Comparison of ENCODE assay signal across 1 cellular context in genomic region chr19:45076029-45076850, GRCh38.
TF ChIP-seq lines count a peak whose summit lies in the region.

Gene ZNF296 (minus strand): TSS chr19:45076478. CDS start chr19:45076373, 105 bp downstream.

TF ChIP-seq in HepG2, 621 proteins besides CTCF, POLR2A, EP300 and RAD21 (continued from another document and continues in another):
- TF ChIP-seq, protein P1, sequence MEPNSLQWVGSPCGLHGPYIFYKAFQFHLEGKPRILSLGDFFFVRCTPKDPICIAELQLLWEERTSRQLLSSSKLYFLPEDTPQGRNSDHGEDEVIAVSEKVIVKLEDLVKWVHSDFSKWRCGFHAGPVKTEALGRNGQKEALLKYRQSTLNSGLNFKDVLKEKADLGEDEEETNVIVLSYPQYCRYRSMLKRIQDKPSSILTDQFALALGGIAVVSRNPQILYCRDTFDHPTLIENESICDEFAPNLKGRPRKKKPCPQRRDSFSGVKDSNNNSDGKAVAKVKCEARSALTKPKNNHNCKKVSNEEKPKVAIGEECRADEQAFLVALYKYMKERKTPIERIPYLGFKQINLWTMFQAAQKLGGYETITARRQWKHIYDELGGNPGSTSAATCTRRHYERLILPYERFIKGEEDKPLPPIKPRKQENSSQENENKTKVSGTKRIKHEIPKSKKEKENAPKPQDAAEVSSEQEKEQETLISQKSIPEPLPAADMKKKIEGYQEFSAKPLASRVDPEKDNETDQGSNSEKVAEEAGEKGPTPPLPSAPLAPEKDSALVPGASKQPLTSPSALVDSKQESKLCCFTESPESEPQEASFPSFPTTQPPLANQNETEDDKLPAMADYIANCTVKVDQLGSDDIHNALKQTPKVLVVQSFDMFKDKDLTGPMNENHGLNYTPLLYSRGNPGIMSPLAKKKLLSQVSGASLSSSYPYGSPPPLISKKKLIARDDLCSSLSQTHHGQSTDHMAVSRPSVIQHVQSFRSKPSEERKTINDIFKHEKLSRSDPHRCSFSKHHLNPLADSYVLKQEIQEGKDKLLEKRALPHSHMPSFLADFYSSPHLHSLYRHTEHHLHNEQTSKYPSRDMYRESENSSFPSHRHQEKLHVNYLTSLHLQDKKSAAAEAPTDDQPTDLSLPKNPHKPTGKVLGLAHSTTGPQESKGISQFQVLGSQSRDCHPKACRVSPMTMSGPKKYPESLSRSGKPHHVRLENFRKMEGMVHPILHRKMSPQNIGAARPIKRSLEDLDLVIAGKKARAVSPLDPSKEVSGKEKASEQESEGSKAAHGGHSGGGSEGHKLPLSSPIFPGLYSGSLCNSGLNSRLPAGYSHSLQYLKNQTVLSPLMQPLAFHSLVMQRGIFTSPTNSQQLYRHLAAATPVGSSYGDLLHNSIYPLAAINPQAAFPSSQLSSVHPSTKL (CRISPR knock-in tag; IDR thresholded peaks at IDR 0.05), result peak; percentile 61
- TF ChIP-seq ZNF17 (CRISPR knock-in tag; IDR thresholded peaks at IDR 0.05) (no peak), DMAP1 (CRISPR knock-in tag; IDR thresholded peaks at IDR 0.05) (peak; percentile 58; the same call in 1 of the 2 replicates), ZNF672 (CRISPR knock-in tag; IDR thresholded peaks at IDR 0.05) (no peak), ZNF570 (CRISPR knock-in tag; IDR thresholded peaks at IDR 0.05; ENCODE audit: borderline replicate concordance) (no peak), ATRX (CRISPR knock-in tag; IDR thresholded peaks at IDR 0.05; ENCODE audit: borderline replicate concordance) (no peak), BORCS8-MEF2B (CRISPR knock-in tag; IDR thresholded peaks at IDR 0.05) (no peak), GPN1 (CRISPR knock-in tag; IDR thresholded peaks at IDR 0.05; ENCODE audit: borderline replicate concordance) (no peak; the same call in 1 of the 2 replicates), ZNF724P (CRISPR knock-in tag; IDR thresholded peaks at IDR 0.05; ENCODE audit: borderline replicate concordance) (no peak), HOXA7 (CRISPR knock-in tag; IDR thresholded peaks at IDR 0.05) (no peak), THAP8 (CRISPR knock-in tag; IDR thresholded peaks at IDR 0.05; ENCODE audit: borderline replicate concordance) (no peak), ZNF737 (CRISPR knock-in tag; IDR thresholded peaks at IDR 0.05; ENCODE audit: borderline replicate concordance) (no peak; the same call in 1 of the 2 replicates), GLMP (CRISPR knock-in tag; IDR thresholded peaks at IDR 0.05; ENCODE audit: borderline replicate concordance) (no peak), ZSCAN9 (CRISPR knock-in tag; IDR thresholded peaks at IDR 0.05; ENCODE audit: borderline replicate concordance) (no peak), PCBP1 (IDR thresholded peaks at IDR 0.05; ENCODE audit: borderline replicate concordance, low read depth, low read length) (no peak), FIP1L1 (IDR thresholded peaks at IDR 0.05; ENCODE audit: borderline replicate concordance, insufficient read depth, low read depth, low read length) (no peak), RARG (CRISPR knock-in tag; IDR thresholded peaks at IDR 0.05; ENCODE audit: low read depth) (no peak), TEAD2 (CRISPR knock-in tag; IDR thresholded peaks at IDR 0.05) (no peak), PAF1 (CRISPR knock-in tag; IDR thresholded peaks at IDR 0.05) (no peak), ZNF224 (CRISPR knock-in tag; IDR thresholded peaks at IDR 0.05) (0 out of 2 replicates have a peak, but pooled peaks have one; percentile 42), TARDBP (CRISPR knock-in tag; IDR thresholded peaks at IDR 0.05) (no peak), ARID2 (CRISPR knock-in tag; IDR thresholded peaks at IDR 0.05; ENCODE audit: borderline replicate concordance) (no peak), ZNF652 (CRISPR knock-in tag; IDR thresholded peaks at IDR 0.05; ENCODE audit: borderline replicate concordance, low read depth) (no peak), CREM (IDR thresholded peaks at IDR 0.05) (no peak), CREM (CRISPR knock-in tag; IDR thresholded peaks at IDR 0.05) (no peak), KLF12 (CRISPR knock-in tag; IDR thresholded peaks at IDR 0.05; ENCODE audit: borderline replicate concordance) (no peak; the same call in 1 of the 2 replicates), MTF1 (CRISPR knock-in tag; IDR thresholded peaks at IDR 0.05) (no peak), ZNF292 (CRISPR knock-in tag; IDR thresholded peaks at IDR 0.05; ENCODE audit: borderline replicate concordance, low read depth) (no peak), AHDC1 (CRISPR knock-in tag; IDR thresholded peaks at IDR 0.05; ENCODE audit: borderline replicate concordance) (no peak; the same call in 1 of the 2 replicates), PHF21A (CRISPR knock-in tag; IDR thresholded peaks at IDR 0.05) (peak; percentile 79), ZFP82 (CRISPR knock-in tag; IDR thresholded peaks at IDR 0.05; ENCODE audit: borderline replicate concordance) (no peak)
- TF ChIP-seq, protein P2, sequence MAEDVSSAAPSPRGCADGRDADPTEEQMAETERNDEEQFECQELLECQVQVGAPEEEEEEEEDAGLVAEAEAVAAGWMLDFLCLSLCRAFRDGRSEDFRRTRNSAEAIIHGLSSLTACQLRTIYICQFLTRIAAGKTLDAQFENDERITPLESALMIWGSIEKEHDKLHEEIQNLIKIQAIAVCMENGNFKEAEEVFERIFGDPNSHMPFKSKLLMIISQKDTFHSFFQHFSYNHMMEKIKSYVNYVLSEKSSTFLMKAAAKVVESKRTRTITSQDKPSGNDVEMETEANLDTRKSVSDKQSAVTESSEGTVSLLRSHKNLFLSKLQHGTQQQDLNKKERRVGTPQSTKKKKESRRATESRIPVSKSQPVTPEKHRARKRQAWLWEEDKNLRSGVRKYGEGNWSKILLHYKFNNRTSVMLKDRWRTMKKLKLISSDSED (CRISPR knock-in tag; IDR thresholded peaks at IDR 0.05), result peak; percentile 76; the same call in 1 of the 2 replicates
- TF ChIP-seq, protein P3, sequence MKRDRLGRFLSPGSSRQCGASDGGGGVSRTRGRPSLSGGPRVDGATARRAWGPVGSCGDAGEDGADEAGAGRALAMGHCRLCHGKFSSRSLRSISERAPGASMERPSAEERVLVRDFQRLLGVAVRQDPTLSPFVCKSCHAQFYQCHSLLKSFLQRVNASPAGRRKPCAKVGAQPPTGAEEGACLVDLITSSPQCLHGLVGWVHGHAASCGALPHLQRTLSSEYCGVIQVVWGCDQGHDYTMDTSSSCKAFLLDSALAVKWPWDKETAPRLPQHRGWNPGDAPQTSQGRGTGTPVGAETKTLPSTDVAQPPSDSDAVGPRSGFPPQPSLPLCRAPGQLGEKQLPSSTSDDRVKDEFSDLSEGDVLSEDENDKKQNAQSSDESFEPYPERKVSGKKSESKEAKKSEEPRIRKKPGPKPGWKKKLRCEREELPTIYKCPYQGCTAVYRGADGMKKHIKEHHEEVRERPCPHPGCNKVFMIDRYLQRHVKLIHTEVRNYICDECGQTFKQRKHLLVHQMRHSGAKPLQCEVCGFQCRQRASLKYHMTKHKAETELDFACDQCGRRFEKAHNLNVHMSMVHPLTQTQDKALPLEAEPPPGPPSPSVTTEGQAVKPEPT (CRISPR knock-in tag; IDR thresholded peaks at IDR 0.05; ENCODE audit: low read depth), result no peak
- TF ChIP-seq, protein P4, sequence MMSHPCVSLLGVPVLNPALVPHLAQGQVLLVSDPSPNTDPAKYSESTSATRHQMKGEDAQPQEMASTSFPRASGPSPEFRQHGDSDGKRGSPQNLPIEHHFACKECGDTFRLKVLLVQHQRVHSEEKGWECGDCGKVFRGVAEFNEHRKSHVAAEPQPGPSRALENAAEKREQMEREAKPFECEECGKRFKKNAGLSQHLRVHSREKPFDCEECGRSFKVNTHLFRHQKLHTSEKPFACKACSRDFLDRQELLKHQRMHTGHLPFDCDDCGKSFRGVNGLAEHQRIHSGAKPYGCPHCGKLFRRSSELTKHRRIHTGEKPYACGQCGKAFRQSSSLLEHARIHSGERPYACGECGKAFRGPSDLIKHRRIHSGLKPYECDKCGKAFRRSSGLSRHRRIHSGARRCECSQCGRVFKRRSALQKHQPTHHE (CRISPR knock-in tag; IDR thresholded peaks at IDR 0.05; ENCODE audit: borderline replicate concordance), result 0 out of 2 replicates have a peak, but pooled peaks have one; percentile 9
- TF ChIP-seq, protein P5, sequence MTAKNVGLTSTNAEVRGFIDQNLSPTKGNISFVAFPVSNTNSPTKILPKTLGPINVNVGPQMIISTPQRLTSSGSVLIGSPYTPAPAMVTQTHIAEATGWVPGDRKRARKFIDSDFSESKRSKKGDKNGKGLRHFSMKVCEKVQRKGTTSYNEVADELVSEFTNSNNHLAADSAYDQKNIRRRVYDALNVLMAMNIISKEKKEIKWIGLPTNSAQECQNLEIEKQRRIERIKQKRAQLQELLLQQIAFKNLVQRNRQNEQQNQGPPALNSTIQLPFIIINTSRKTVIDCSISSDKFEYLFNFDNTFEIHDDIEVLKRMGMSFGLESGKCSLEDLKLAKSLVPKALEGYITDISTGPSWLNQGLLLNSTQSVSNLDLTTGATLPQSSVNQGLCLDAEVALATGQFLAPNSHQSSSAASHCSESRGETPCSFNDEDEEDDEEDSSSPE (CRISPR knock-in tag; IDR thresholded peaks at IDR 0.05), result no peak; the same call in 1 of the 2 replicates
- TF ChIP-seq, protein P6, sequence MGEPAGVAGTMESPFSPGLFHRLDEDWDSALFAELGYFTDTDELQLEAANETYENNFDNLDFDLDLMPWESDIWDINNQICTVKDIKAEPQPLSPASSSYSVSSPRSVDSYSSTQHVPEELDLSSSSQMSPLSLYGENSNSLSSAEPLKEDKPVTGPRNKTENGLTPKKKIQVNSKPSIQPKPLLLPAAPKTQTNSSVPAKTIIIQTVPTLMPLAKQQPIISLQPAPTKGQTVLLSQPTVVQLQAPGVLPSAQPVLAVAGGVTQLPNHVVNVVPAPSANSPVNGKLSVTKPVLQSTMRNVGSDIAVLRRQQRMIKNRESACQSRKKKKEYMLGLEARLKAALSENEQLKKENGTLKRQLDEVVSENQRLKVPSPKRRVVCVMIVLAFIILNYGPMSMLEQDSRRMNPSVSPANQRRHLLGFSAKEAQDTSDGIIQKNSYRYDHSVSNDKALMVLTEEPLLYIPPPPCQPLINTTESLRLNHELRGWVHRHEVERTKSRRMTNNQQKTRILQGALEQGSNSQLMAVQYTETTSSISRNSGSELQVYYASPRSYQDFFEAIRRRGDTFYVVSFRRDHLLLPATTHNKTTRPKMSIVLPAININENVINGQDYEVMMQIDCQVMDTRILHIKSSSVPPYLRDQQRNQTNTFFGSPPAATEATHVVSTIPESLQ (CRISPR knock-in tag; conservative IDR thresholded peaks at IDR 0.05), result no peak
- TF ChIP-seq, protein P7, sequence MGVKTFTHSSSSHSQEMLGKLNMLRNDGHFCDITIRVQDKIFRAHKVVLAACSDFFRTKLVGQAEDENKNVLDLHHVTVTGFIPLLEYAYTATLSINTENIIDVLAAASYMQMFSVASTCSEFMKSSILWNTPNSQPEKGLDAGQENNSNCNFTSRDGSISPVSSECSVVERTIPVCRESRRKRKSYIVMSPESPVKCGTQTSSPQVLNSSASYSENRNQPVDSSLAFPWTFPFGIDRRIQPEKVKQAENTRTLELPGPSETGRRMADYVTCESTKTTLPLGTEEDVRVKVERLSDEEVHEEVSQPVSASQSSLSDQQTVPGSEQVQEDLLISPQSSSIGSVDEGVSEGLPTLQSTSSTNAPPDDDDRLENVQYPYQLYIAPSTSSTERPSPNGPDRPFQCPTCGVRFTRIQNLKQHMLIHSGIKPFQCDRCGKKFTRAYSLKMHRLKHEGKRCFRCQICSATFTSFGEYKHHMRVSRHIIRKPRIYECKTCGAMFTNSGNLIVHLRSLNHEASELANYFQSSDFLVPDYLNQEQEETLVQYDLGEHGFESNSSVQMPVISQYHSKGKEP (CRISPR knock-in tag; IDR thresholded peaks at IDR 0.05), result no peak
